8 cellular contexts compared by ENCODE assay signal in the genomic region with DNA sequence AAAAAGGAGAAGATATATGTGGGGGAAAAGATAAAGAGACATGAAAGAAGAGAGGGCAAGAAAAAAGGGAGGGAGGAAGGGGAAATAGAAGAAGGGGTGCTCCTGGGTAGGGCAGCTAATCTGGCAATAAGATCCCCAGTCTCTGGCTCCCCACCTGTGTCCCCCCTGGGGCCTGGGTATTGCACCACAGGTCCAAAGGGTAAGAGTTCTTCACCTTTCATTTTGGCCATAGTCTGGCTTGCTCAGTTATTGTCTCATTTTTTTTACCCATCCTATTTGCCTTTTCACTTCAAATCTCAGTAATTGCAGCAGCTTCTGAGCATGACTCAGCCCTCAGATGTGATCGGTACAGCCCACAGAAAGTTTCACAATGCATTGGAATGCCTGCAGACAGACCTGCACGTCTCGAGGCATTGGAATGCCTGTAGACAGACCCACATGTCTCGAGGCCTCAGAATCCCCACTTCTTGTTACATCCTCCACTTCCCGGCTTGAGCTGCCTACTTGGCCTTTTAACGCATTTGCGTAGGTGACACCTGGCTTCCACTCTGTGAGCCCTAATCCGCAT.
DNase-seq lines count a peak whose midpoint lies in the region; ATAC-seq lines count a peak whose summit lies in the region.
"Had no signal": no experiment of that assay in that cellular context is flagged by ENCODE, and none has a peak within 500 bp of the region (broad histone marks: within the 10 kb centered on the region; RNA-seq: fewer than 3 reads in every experiment).

No MANE protein-coding gene starts in this region.

- no peak overlapping the region for H3K27ac ChIP-seq in effector memory CD4-positive, alpha-beta T cell (ENCODE audit: insufficient read depth, low read length, poor library complexity, severe bottlenecking)

- DNase-seq in H7 (peak; percentile 34), RKO (ENCODE audit: low spot score) (peak; percentile 58), fibroblast of peridontal ligament (ENCODE audit: extremely low read depth) (peak; percentile 93)
- peak; percentile 14 for DNase-seq in stimulated activated CD4-positive, alpha-beta T cell treated with anti-CD3 and anti-CD28 coated beads, Interleukin-4, amount 100 ng/mL, for 1 hour
- DNase-seq in effector memory CD4-positive, alpha-beta T cell, result no peak

- H3K4me1 ChIP-seq in effector memory CD4-positive, alpha-beta T cell (ENCODE audit: control insufficient read depth, insufficient read depth, low read length, poor library complexity, severe bottlenecking), result no peaks in the 10 kb centered on the region

- no peaks in the 10 kb centered on the region for H3K9me3 ChIP-seq in effector memory CD4-positive, alpha-beta T cell (ENCODE audit: control insufficient read depth, low read length)

- no peak overlapping the region for H3K4me3 ChIP-seq in H7 (ENCODE audit: insufficient read depth, low read depth, low read length)
- H3K4me3 ChIP-seq in effector memory CD4-positive, alpha-beta T cell (ENCODE audit: insufficient read depth, low read depth, low read length, poor library complexity, severe bottlenecking), result no peak overlapping the region

- ATAC-seq in HG02938 (IDR thresholded peaks at IDR 0.05; ENCODE audit: unreplicated experiment) (no peak), HG03354 (IDR thresholded peaks at IDR 0.05; ENCODE audit: poor library complexity, severe bottlenecking, unreplicated experiment) (no peak)
- ATAC-seq: Right ventricle myocardium inferior had no signal

- no peaks in the 10 kb centered on the region for H3K36me3 ChIP-seq in H7 (replicated peaks; ENCODE audit: control insufficient read depth, insufficient read depth, low read length)
- no peaks in the 10 kb centered on the region for H3K36me3 ChIP-seq in effector memory CD4-positive, alpha-beta T cell (ENCODE audit: control insufficient read depth, insufficient read depth, low read length)

- no peaks in the 10 kb centered on the region for H3K27me3 ChIP-seq in H7 (ENCODE audit: control insufficient read depth, insufficient read depth, low read length)
- H3K27me3 ChIP-seq in effector memory CD4-positive, alpha-beta T cell (replicated peaks; ENCODE audit: control insufficient read depth, insufficient read depth, low read length, poor library complexity, severe bottlenecking), result no peaks in the 10 kb centered on the region

Comparison
In these comparisons a context has a peak if more than half of its experiments do, and no peak if none do; other contexts are left out.
1. DNase-seq: peak in H7 (single experiment), RKO (single experiment), fibroblast of peridontal ligament (single experiment) and stimulated activated CD4-positive, alpha-beta T cell treated with anti-CD3 and anti-CD28 coated beads, Interleukin-4, amount 100 ng/mL, for 1 hour (single experiment); none in effector memory CD4-positive, alpha-beta T cell (0 of 3).